Comparison of ENCODE assay signal across 1 cellular context in the genomic region with DNA sequence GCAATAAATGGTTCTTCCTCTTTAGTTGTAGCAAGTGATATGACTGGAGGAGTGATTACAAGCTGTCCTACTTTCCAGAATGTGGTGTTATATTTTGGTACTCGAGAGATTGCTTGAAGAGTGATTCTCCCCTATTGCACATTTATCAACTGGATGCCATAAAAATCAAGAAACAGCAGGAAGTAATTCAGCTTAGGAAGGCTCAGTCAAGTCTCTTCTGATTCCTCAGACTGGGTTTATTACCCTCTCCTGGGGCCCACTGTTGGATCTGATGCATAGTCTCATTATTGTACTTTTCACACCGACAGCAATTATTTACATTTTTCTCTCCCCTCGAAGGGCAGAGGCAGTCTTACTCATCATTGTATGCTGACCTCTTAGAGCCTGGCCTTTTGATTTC.
TF ChIP-seq lines count a peak whose summit lies in the region.

No MANE protein-coding gene starts in this region.

TF ChIP-seq in GM23338, 12 proteins besides CTCF, POLR2A, EP300 and RAD21 (continued from another document):
- TF ChIP-seq POLR2AphosphoS5 (IDR thresholded peaks at IDR 0.05; ENCODE audit: low read depth) = no peak
- TF ChIP-seq, protein P1, sequence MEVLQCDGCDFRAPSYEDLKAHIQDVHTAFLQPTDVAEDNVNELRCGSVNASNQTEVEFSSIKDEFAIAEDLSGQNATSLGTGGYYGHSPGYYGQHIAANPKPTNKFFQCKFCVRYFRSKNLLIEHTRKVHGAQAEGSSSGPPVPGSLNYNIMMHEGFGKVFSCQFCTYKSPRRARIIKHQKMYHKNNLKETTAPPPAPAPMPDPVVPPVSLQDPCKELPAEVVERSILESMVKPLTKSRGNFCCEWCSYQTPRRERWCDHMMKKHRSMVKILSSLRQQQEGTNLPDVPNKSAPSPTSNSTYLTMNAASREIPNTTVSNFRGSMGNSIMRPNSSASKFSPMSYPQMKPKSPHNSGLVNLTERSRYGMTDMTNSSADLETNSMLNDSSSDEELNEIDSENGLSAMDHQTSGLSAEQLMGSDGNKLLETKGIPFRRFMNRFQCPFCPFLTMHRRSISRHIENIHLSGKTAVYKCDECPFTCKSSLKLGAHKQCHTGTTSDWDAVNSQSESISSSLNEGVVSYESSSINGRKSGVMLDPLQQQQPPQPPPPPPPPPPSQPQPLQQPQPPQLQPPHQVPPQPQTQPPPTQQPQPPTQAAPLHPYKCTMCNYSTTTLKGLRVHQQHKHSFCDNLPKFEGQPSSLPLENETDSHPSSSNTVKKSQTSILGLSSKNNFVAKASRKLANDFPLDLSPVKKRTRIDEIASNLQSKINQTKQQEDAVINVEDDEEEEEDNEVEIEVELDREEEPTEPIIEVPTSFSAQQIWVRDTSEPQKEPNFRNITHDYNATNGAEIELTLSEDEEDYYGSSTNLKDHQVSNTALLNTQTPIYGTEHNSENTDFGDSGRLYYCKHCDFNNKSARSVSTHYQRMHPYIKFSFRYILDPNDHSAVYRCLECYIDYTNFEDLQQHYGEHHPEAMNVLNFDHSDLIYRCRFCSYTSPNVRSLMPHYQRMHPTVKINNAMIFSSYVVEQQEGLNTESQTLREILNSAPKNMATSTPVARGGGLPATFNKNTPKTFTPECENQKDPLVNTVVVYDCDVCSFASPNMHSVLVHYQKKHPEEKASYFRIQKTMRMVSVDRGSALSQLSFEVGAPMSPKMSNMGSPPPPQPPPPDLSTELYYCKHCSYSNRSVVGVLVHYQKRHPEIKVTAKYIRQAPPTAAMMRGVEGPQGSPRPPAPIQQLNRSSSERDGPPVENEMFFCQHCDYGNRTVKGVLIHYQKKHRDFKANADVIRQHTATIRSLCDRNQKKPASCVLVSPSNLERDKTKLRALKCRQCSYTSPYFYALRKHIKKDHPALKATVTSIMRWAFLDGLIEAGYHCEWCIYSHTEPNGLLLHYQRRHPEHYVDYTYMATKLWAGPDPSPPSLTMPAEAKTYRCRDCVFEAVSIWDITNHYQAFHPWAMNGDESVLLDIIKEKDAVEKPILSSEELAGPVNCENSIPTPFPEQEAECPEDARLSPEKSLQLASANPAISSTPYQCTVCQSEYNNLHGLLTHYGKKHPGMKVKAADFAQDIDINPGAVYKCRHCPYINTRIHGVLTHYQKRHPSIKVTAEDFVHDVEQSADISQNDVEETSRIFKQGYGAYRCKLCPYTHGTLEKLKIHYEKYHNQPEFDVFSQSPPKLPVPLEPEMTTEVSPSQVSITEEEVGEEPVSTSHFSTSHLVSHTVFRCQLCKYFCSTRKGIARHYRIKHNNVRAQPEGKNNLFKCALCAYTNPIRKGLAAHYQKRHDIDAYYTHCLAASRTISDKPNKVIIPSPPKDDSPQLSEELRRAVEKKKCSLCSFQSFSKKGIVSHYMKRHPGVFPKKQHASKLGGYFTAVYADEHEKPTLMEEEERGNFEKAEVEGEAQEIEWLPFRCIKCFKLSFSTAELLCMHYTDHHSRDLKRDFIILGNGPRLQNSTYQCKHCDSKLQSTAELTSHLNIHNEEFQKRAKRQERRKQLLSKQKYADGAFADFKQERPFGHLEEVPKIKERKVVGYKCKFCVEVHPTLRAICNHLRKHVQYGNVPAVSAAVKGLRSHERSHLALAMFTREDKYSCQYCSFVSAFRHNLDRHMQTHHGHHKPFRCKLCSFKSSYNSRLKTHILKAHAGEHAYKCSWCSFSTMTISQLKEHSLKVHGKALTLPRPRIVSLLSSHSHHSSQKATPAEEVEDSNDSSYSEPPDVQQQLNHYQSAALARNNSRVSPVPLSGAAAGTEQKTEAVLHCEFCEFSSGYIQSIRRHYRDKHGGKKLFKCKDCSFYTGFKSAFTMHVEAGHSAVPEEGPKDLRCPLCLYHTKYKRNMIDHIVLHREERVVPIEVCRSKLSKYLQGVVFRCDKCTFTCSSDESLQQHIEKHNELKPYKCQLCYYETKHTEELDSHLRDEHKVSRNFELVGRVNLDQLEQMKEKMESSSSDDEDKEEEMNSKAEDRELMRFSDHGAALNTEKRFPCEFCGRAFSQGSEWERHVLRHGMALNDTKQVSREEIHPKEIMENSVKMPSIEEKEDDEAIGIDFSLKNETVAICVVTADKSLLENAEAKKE (CRISPR knock-in tag; IDR thresholded peaks at IDR 0.05) = no peak
- no peak for TF ChIP-seq EZH2 (IDR thresholded peaks at IDR 0.05; ENCODE audit: low read depth, unreplicated experiment)
- no peak for TF ChIP-seq ZNF331 (CRISPR knock-in tag; IDR thresholded peaks at IDR 0.05; ENCODE audit: low read depth)
- TF ChIP-seq CREB1 (CRISPR knock-in tag; IDR thresholded peaks at IDR 0.05; ENCODE audit: low read depth) = no peak
- TF ChIP-seq JUNB (IDR thresholded peaks at IDR 0.05; ENCODE audit: unreplicated experiment) = no peak
TF ChIP-seq in GM23338: peak in this region for 0.
